ENCODE assay signal across 30 cellular contexts in genomic region chr12:40957417-40957816, GRCh38.
A peak's percentile ranks its signal among the peaks of the same experiment; 100 is the strongest.
DNase-seq lines count a peak whose midpoint lies in the region; ATAC-seq, FAIRE-seq and TF ChIP-seq lines count a peak whose summit lies in the region.
"Had no signal": no experiment of that assay in that cellular context is flagged by ENCODE, and none has a peak within 500 bp of the region (broad histone marks: within the 10 kb centered on the region; RNA-seq: fewer than 3 reads in every experiment).

No MANE protein-coding gene starts in this region.

- H3K4me3 ChIP-seq in A549 (no peak overlapping the region), HEK293 (ENCODE audit: low read depth, low read length) (no peak overlapping the region), mesendoderm (ENCODE audit: low read length) (no peak overlapping the region)
- H3K4me3 ChIP-seq: BLaER1; BLaER1 treated with 17β-estradiol and CSF1 and Interleukin-3, amounts not matched to agents 10 nM and 100 nM had no signal

- H2BK120ac ChIP-seq in mesendoderm (ENCODE audit: low read depth, low read length), result no peak overlapping the region

- TF ChIP-seq POLR2A in A549 (IDR thresholded peaks at IDR 0.05; ENCODE audit: low read length), result no peak

- no peaks in the 10 kb centered on the region for H3K79me2 ChIP-seq in mesendoderm (ENCODE audit: control insufficient read depth, insufficient read depth, low read length)

- TF ChIP-seq CTCF in A549 (IDR thresholded peaks at IDR 0.05) (no peak), HEK293 (tag by site-specific recombination; IDR thresholded peaks at IDR 0.05) (no peak)

- no peak for ATAC-seq in A549
- ATAC-seq: CD8-positive, alpha-beta T cell had no signal

- H3K4me2 ChIP-seq in A549 (no peak overlapping the region), mesendoderm (ENCODE audit: low read length) (no peak overlapping the region)
- H3K4me2 ChIP-seq: BLaER1; BLaER1 treated with 17β-estradiol and CSF1 and Interleukin-3, amounts not matched to agents 10 nM and 100 nM had no signal

- H3K4ac ChIP-seq in mesendoderm (ENCODE audit: low read depth, low read length), result no peak overlapping the region

- no peak overlapping the region for H4K5ac ChIP-seq in mesendoderm (ENCODE audit: low read length)

- H3K18ac ChIP-seq in mesendoderm (ENCODE audit: low read length), result no peak overlapping the region

- TF ChIP-seq RAD21 in A549 (conservative IDR thresholded peaks at IDR 0.05 in 1 of 2, IDR thresholded peaks at IDR 0.05 in 1 of 2), result no peak

- no peak overlapping the region for H3K9ac ChIP-seq in mesendoderm (ENCODE audit: low read length)
- H3K9ac ChIP-seq: BLaER1; BLaER1 treated with 17β-estradiol and CSF1 and Interleukin-3, amounts not matched to agents 10 nM and 100 nM had no signal

- POLR2A ChIA-PET in A549 (lab: Yijun Ruan, JAX) (no interaction called here), HEK293 (lab: Yijun Ruan, JAX) (no interaction called here)

- no peak for TF ChIP-seq EP300 in A549 (IDR thresholded peaks at IDR 0.05)

- FAIRE-seq in A549 (lab: Jason Lieb, UNC), result no peak
- FAIRE-seq: A204.1, D721Med had no signal

- H3K4me1 ChIP-seq in A549 (no peaks in the 10 kb centered on the region), HEK293 (ENCODE audit: control insufficient read depth, insufficient read depth, low read length) (no peaks in the 10 kb centered on the region), mesendoderm (ENCODE audit: control insufficient read depth, low read depth, low read length) (no peaks in the 10 kb centered on the region)
- H3K4me1 ChIP-seq: BE2C; BLaER1; BLaER1 treated with 17β-estradiol and CSF1 and Interleukin-3, amounts not matched to agents 10 nM and 100 nM; Caco-2 had no signal

- H2BK15ac ChIP-seq in mesendoderm (replicated peaks; ENCODE audit: low read depth), result no peak overlapping the region

- no peaks in the 10 kb centered on the region for H3K27me3 ChIP-seq in mesendoderm (ENCODE audit: insufficient read depth, low read length, poor library complexity)
- H3K27me3 ChIP-seq: BE2C; BLaER1; BLaER1 treated with 17β-estradiol and CSF1 and Interleukin-3, amounts not matched to agents 10 nM and 100 nM had no signal

- H4K8ac ChIP-seq in mesendoderm (ENCODE audit: low read depth, low read length), result no peak overlapping the region

- no peak for DNase-seq in A549 (ENCODE audit: low read depth in 1 of 2, low spot score in 1 of 2)
- DNase-seq in mesendoderm, result no peak
- no peak for DNase-seq in NCI-H146 (lab: John Stamatoyannopoulos, UW)
- DNase-seq: 8988T; ACHN; AML-193; BE2C; C1 segment of cervical spinal cord; Caco-2; Calu3; CD4-positive, alpha-beta memory T cell; CD4-positive, alpha-beta T cell; CD4-positive, CD25-positive, alpha-beta regulatory T cell; CD8-positive, alpha-beta memory T cell; CD8-positive, alpha-beta T cell; COR-L47; DMS 273 treated with DMSO at 0.1 percent for 48 hours; DMS153; DMS53; DMS79; DMS79 treated with DMSO at 0.1 percent for 48 hours; DND-41; EL had no signal

- no peak overlapping the region for H3K23ac ChIP-seq in mesendoderm (ENCODE audit: low read length)

- H3K36me3 ChIP-seq in HEK293 (ENCODE audit: control insufficient read depth in 2 of 2, insufficient read depth in 1 of 2, low read length in 2 of 2) (no peaks in the 10 kb centered on the region), mesendoderm (ENCODE audit: control insufficient read depth, insufficient read depth, low read length) (no peaks in the 10 kb centered on the region)
- H3K36me3 ChIP-seq: BE2C; BLaER1; BLaER1 treated with 17β-estradiol and CSF1 and Interleukin-3, amounts not matched to agents 10 nM and 100 nM had no signal

- no peak overlapping the region for H3K56ac ChIP-seq in mesendoderm (ENCODE audit: low read length)

- WGBS in A549 (ENCODE audit: missing lambda C conversion rate), result 67% methylated on average over 1 of the region's 1 CpG
- no CpG with 5 or more reads among the region's 1 CpG for WGBS in mesendoderm (ENCODE audit: extremely low coverage, insufficient coverage, low lambda C conversion rate)

- H2BK5ac ChIP-seq in mesendoderm (ENCODE audit: low read length), result no peak overlapping the region

- H2AK5ac ChIP-seq in mesendoderm (ENCODE audit: low read length), result no peak overlapping the region

- H3K9me3 ChIP-seq in A549, result no peaks in the 10 kb centered on the region
- no peaks in the 10 kb centered on the region for H3K9me3 ChIP-seq in HEK293 (ENCODE audit: control insufficient read depth, insufficient read depth, low read depth, low read length)
- H3K9me3 ChIP-seq: BE2C; BLaER1; BLaER1 treated with 17β-estradiol and CSF1 and Interleukin-3, amounts not matched to agents 10 nM and 100 nM; Caco-2 had no signal

- no peak overlapping the region for H3K27ac ChIP-seq in A549
- H3K27ac ChIP-seq in HEK293 (ENCODE audit: extremely low read depth, low read depth, low read length), result no peak overlapping the region
- no peak overlapping the region for H3K27ac ChIP-seq in mesendoderm (ENCODE audit: low read depth, low read length)
- H3K27ac ChIP-seq: 22Rv1; BLaER1; BLaER1 treated with 17β-estradiol and CSF1 and Interleukin-3, amounts not matched to agents 10 nM and 100 nM; C4-2B had no signal

- no peaks in the 10 kb centered on the region for H3K79me1 ChIP-seq in mesendoderm (ENCODE audit: low read length)

- CTCF ChIA-PET in A549 (lab: Yijun Ruan, JAX) (interaction anchor here (1.0 to 1.5 kb wide), 2 partner anchors 11 to 111 kb away, joined by 3 to 4 read pairs; no protein-coding TSS in a partner anchor), HEK293 (lab: Yijun Ruan, JAX) (interaction anchor here (0.6 kb wide), 1 partner anchor 755 kb away, joined by 3 read pairs; no protein-coding TSS in a partner anchor)

TF ChIP-seq in A549, 52 proteins besides CTCF, POLR2A, EP300 and RAD21:
- no peak for TF ChIP-seq FOXS1 (CRISPR knock-in tag; IDR thresholded peaks at IDR 0.05)
- peak; percentile 50 for TF ChIP-seq ZC3H11A (IDR thresholded peaks at IDR 0.05)

TF ChIP-seq in HEK293, 187 proteins besides CTCF, POLR2A, EP300 and RAD21 (continues in another document):
- peak; percentile 25 for TF ChIP-seq ZNF555 (tag by site-specific recombination; conservative IDR thresholded peaks at IDR 0.05)
- TF ChIP-seq ZNF394 (tag by site-specific recombination; IDR thresholded peaks at IDR 0.05; ENCODE audit: borderline replicate concordance), result peak; percentile 63; the same call in 1 of the 2 replicates
- TF ChIP-seq, protein P1, sequence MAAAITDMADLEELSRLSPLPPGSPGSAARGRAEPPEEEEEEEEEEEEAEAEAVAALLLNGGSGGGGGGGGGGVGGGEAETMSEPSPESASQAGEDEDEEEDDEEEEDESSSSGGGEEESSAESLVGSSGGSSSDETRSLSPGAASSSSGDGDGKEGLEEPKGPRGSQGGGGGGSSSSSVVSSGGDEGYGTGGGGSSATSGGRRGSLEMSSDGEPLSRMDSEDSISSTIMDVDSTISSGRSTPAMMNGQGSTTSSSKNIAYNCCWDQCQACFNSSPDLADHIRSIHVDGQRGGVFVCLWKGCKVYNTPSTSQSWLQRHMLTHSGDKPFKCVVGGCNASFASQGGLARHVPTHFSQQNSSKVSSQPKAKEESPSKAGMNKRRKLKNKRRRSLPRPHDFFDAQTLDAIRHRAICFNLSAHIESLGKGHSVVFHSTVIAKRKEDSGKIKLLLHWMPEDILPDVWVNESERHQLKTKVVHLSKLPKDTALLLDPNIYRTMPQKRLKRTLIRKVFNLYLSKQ (tag by site-specific recombination; IDR thresholded peaks at IDR 0.05; ENCODE audit: borderline replicate concordance), result no peak
- no peak for TF ChIP-seq ZNF513 (tag by site-specific recombination; IDR thresholded peaks at IDR 0.05)
- TF ChIP-seq GFI1B (tag by site-specific recombination; IDR thresholded peaks at IDR 0.05), result no peak
- no peak for TF ChIP-seq KLF10 (tag by site-specific recombination; IDR thresholded peaks at IDR 0.05)
- peak; percentile 48 for TF ChIP-seq ZNF426 (tag by site-specific recombination; IDR thresholded peaks at IDR 0.05)
- TF ChIP-seq ZNF747 (tag by site-specific recombination; IDR thresholded peaks at IDR 0.05), result no peak
- TF ChIP-seq ZNF391 (tag by site-specific recombination; IDR thresholded peaks at IDR 0.05; ENCODE audit: borderline replicate concordance, low read depth), result no peak
- TF ChIP-seq OSR2 (tag by site-specific recombination; IDR thresholded peaks at IDR 0.05), result no peak
- no peak for TF ChIP-seq ZNF26 (tag by site-specific recombination; IDR thresholded peaks at IDR 0.05)
- no peak for TF ChIP-seq ZNF335 (tag by site-specific recombination; conservative IDR thresholded peaks at IDR 0.05)
- TF ChIP-seq ZNF10 (tag by site-specific recombination; IDR thresholded peaks at IDR 0.05), result no peak
- no peak for TF ChIP-seq ZNF114 (tag by site-specific recombination; IDR thresholded peaks at IDR 0.05)
- TF ChIP-seq ZNF211 (tag by site-specific recombination; IDR thresholded peaks at IDR 0.05; ENCODE audit: low read depth), result no peak
- no peak for TF ChIP-seq SP2 (tag by site-specific recombination; IDR thresholded peaks at IDR 0.05)
